Comparison of ENCODE assay signal across 8 cellular contexts in the genomic region with DNA sequence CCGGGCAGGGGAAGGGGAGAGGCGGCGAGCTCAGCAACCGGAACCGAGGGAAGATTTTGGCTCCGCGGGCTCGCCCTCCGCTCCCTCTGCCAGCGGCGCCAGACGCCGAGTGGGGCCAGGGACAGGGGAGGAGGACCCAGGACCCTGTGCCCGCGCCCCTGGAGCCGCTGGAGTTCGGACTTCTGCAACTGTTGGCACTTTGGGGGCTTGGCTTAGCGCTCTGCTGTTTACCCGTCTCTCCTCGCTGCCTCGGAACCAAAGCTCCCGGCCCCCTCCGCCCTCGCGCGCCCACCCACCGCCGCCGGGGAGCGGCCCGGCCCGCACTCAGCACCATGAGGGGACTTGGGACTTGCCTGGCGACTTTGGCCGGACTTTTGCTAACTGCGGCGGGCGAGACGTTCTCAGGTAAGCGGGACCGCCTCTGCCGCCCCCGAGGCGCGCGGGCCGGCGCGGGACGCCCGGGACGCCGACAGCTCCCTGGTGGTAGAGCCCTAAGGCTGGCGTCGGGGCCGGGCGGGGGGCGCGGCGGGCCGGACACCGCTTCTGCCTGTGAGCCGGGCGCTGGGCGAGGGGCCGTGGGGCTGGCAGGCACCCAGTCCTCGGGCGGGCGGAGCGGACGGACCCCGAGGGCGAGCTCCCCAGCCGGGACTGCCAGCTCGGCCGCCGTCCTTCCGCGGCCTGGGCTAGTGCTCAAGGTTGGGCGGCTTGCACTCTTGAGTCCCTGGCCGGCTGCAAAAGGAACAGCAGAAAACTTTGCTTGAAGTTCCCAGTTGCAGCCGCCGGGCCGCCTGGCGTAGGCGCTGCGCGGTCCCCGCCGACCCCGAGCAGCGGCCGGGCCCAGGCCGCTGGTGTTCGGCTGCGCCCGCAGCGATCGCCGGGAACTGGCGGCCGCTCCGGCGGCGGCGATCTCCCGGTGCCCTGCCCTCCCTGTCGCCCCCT. TPM values are rescaled to one million over a fixed set of nuclear protein-coding genes. Genes with fewer than 3 reads are reported as not detected.
DNase-seq lines count a peak whose midpoint lies in the region; ATAC-seq and TF ChIP-seq lines count a peak whose summit lies in the region.

No MANE protein-coding gene starts in this region.

- no peak for TF ChIP-seq EP300 in transverse colon (IDR thresholded peaks at IDR 0.05; ENCODE audit: low read depth)

- peak overlapping the region; percentile 89 to 95 (median 93) for H3K27ac ChIP-seq in transverse colon

- peaks cover 1% of the 10 kb centered on the region for H3K9me3 Mint-ChIP-seq in memory B cell

- in situ Hi-C loops in Caki2 (cut with HindIII; ENCODE audit: low pct_unique_long_range_greater_than_20kb, low sequenced_read_pairs), result no loop called here
- in situ Hi-C loops in HAP-1 (cut with MboI; ENCODE audit: low sequenced_read_pairs), result no loop called here
- in situ Hi-C loops in transverse colon (cut with MboI; ENCODE audit: low pct_ligation_motif_present in 1 of 4, low pct_unique_long_range_greater_than_20kb in 1 of 4, low sequenced_read_pairs in 3 of 4), result loop anchor here in 2 of 4 donors (25.0 kb wide), 2 partner anchors 280 to 305 kb away; no protein-coding TSS in a partner anchor

- no peaks in the 10 kb centered on the region for H3K36me3 ChIP-seq in HAP-1 (replicated peaks)
- H3K36me3 ChIP-seq in transverse colon, result no peaks in the 10 kb centered on the region

- H3K4me1 ChIP-seq in HAP-1 (no peaks in the 10 kb centered on the region), transverse colon (peaks cover 4 to 23% (median 8%) of the 10 kb centered on the region in 4 donors)

- peaks cover 10% of the 10 kb centered on the region for H3K27me3 ChIP-seq in HAP-1 (ENCODE audit: low read depth)
- H3K27me3 ChIP-seq in transverse colon, result peaks cover 49% of the 10 kb centered on the region

- WGBS in transverse colon (ENCODE audit: low coverage in 1 of 2), 2 donors, result 5% methylated on average over 92 of the region's 107 CpGs; no CpG with 5 or more reads in 1 of the 2 donors

- H3K4me3 ChIP-seq in HAP-1 (peak overlapping the region; percentile 3; the same call in 1 of the 2 replicates), epithelial cell of esophagus (ENCODE audit: low read length) (peak overlapping the region; percentile 65), transverse colon (peak overlapping the region; percentile 63 to 78 (median 71))

- H3K4me3 Mint-ChIP-seq in T-helper 17 cell (no peak overlapping the region), memory B cell (no peak overlapping the region)

- TF ChIP-seq POLR2A in transverse colon (IDR thresholded peaks at IDR 0.05), result no peak

- H3K36me3 Mint-ChIP-seq in T-helper 17 cell (ENCODE audit: low read depth) (no peaks in the 10 kb centered on the region), memory B cell (no peaks in the 10 kb centered on the region)

- H3K27ac Mint-ChIP-seq in T-helper 17 cell (no peak overlapping the region), memory B cell (no peak overlapping the region)

- peaks cover 22% of the 10 kb centered on the region for H3K27me3 Mint-ChIP-seq in T-helper 17 cell
- peaks cover 12% of the 10 kb centered on the region for H3K27me3 Mint-ChIP-seq in memory B cell

- TF ChIP-seq CTCF in epithelial cell of esophagus (IDR thresholded peaks at IDR 0.05; ENCODE audit: insufficient read depth, low read depth, low read length, missing control alignments), result no peak
- peak in 1 of 5 experiments; percentile 5 for TF ChIP-seq CTCF in transverse colon (IDR thresholded peaks at IDR 0.05)

- DNase-seq in Caki2 (ENCODE audit: low read depth) (peak; percentile 53), HAP-1 (ENCODE audit: low spot score in 2 of 2) (peak in 1 of 2 experiments; percentile 10), T-helper 17 cell (peak; percentile 4 to 11 (median 8)), epithelial cell of esophagus (ENCODE audit: low read depth) (peak; percentile 53), memory B cell (ENCODE audit: low spot score in 2 of 2) (no peak), transverse colon (peak; percentile 27), NOMO-1 (lab: John Stamatoyannopoulos, UW; ENCODE audit: unreplicated experiment in 2 of 2) (no peak)

- peaks cover 2% of the 10 kb centered on the region for H3K4me1 Mint-ChIP-seq in T-helper 17 cell
- H3K4me1 Mint-ChIP-seq in memory B cell, result peaks cover 2% of the 10 kb centered on the region

- intact Hi-C loops in transverse colon (cut with DNase I; ENCODE audit: low total_unique reads), result loop anchor here (5.0 kb wide), 3 partner anchors 100 to 1185 kb away; no protein-coding TSS in a partner anchor

- H3K9me3 ChIP-seq in HAP-1 (no peaks in the 10 kb centered on the region), T-helper 17 cell (ENCODE audit: control insufficient read depth, low read length, poor library complexity, severe bottlenecking) (no peaks in the 10 kb centered on the region), transverse colon (no peaks in the 10 kb centered on the region)

- ATAC-seq in T-helper 17 cell, result peak; percentile 27
- ATAC-seq in memory B cell (ENCODE audit: low read depth), result peak; percentile 26
- ATAC-seq in GM21367 (IDR thresholded peaks at IDR 0.05; ENCODE audit: unreplicated experiment), result no peak

RNA-seq across cellular contexts. Expression of a gene that starts 0.6 kb away (rescaled TPM):
- total RNA-seq in Caki2 (2014; rRNA removed; shearing (Covaris generic); ENCODE audit: low replicate concordance), result 3.7 and 29.1 TPM in 2 replicates
- total RNA-seq in T-helper 17 cell (10 to 100 TPM; 25.6 to 44.8 TPM), transverse colon (10 to 100 TPM; 22.5 to 92.5 (median 39.2) TPM)

Comparison
In these comparisons a context has a peak if more than half of its experiments do, and no peak if none do; other contexts are left out.
1. DNase-seq: peak in Caki2 (single experiment), T-helper 17 cell (3 of 3), epithelial cell of esophagus (single experiment) and transverse colon (single experiment); none in memory B cell (0 of 2) and NOMO-1 (0 of 2).
2. H3K4me3 ChIP-seq: peak in every context shown above with its lines; median percentile 71 in transverse colon; 65 in epithelial cell of esophagus; 3 in HAP-1.